Comparison of ENCODE assay signal across 38 cellular contexts in the genomic region with DNA sequence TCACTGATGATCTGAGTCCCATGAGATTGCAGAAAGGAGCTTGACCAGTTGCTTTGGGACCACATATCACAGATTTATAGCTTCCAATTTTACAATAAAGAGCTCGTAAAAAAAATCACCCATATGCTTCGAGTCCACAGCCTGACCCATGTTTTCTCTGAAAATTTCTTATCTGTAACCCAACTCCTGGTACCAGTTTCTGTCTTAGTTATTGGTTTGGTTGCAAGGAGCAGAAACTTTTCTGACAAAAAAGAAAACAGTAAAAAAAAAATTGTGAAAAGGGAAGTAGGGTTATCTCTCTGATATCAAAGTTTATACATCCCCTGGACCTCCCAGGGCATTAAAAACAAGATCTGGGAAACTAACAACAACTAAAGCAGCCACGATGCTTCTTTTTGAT. TPM values are rescaled to one million over a fixed set of nuclear protein-coding genes. Genes with fewer than 3 reads are reported as not detected.
"Had no signal": no experiment of that assay in that cellular context is flagged by ENCODE, and none has a peak within 500 bp of the region (broad histone marks: within the 10 kb centered on the region; RNA-seq: fewer than 3 reads in every experiment).

No MANE protein-coding gene starts in this region.

- DNase-seq: activated effector memory CD4-positive, alpha-beta T cell treated with anti-CD3 and anti-CD28 coated beads, Interleukin-2, amount 50 U/mL, for 16 hours; activated effector memory CD4-positive, alpha-beta T cell treated with Interleukin-2 at 50 U/mL for 16 hours; activated gamma-delta T cell; activated gamma-delta T cell treated with Interleukin-2 at 50 U/mL for 16 hours; activated naive CD4-positive, alpha-beta T cell; activated naive CD4-positive, alpha-beta T cell treated with anti-CD3 and anti-CD28 coated beads for 36 hours; activated naive CD4-positive, alpha-beta T cell treated with anti-CD3 and anti-CD28 coated beads, Interleukin-2, amount 10 ng/mL, durations not matched to agents 7 days and 5 days; activated naive CD4-positive, alpha-beta T cell treated with anti-CD3 and anti-CD28 coated beads, Interleukin-2, amount 50 U/mL, for 16 hours; activated naive CD4-positive, alpha-beta T cell treated with Interleukin-2 at 50 U/mL for 16 hours; activated naive CD8-positive, alpha-beta T cell treated with anti-CD3 and anti-CD28 coated beads for 36 hours; activated naive CD8-positive, alpha-beta T cell treated with anti-CD3 and anti-CD28 coated beads, Interleukin-2, amount 10 ng/mL, durations not matched to agents 7 days and 5 days; activated naive CD8-positive, alpha-beta T cell treated with anti-CD3 and anti-CD28 coated beads, Interleukin-2, amount 50 U/mL, for 24 hours; activated T-cell treated with anti-CD3 and anti-CD28 coated beads, Interleukin-2, amount 50 U/mL, for 4 hours; activated T-cell treated with anti-CD3 and anti-CD28 coated beads, Interleukin-2, amount 50 U/mL, for 48 hours; activated T-cell treated with anti-CD3 and anti-CD28 coated beads, Interleukin-2, amount 50 U/mL, for 72 hours; adrenal gland; amniotic stem cell; amygdala; anterior cingulate cortex; aorta; body of pancreas; brain microvascular endothelial cell; caudate nucleus; central memory CD4-positive, alpha-beta T cell; cerebellar nuclear complex had no signal

- H3K27ac ChIP-seq: adrenal gland, ascending aorta, body of pancreas, brain microvascular endothelial cell, breast epithelium, cardiac muscle cell had no signal

- H3K9me3 ChIP-seq: adrenal gland, ascending aorta, body of pancreas had no signal

- H3K4me1 ChIP-seq: adrenal gland, ascending aorta, body of pancreas, breast epithelium had no signal

- H3K27me3 ChIP-seq: adrenal gland, ascending aorta, body of pancreas, brain microvascular endothelial cell, cardiac muscle cell had no signal

- ATAC-seq: activated naive CD4-positive, alpha-beta T cell treated with anti-CD3 and anti-CD28 coated beads, Interleukin-2, amount 50 U/mL, for 72 hours; activated naive CD8-positive, alpha-beta T cell treated with anti-CD3 and anti-CD28 coated beads, Interleukin-2, amount 50 U/mL, for 24 hours; activated T-cell treated with anti-CD3 and anti-CD28 coated beads, Interleukin-2, amount 50 U/mL, for 4 hours; activated T-cell treated with anti-CD3 and anti-CD28 coated beads, Interleukin-2, amount 50 U/mL, for 72 hours; activated T-helper 17 cell treated with anti-CD3 and anti-CD28 coated beads, Interleukin-2, amount 50 U/mL, for 72 hours; body of pancreas had no signal

- FAIRE-seq: astrocyte, bronchial epithelial cell had no signal

- H3K4me3 ChIP-seq: adrenal gland, ascending aorta, body of pancreas, breast epithelium, cardiac muscle cell had no signal

- H3K36me3 ChIP-seq: adrenal gland, ascending aorta, brain microvascular endothelial cell, breast epithelium, cardiac muscle cell had no signal

RNA-seq across cellular contexts. Expression of a gene that starts 30.8 kb away (rescaled TPM):
- total RNA-seq: activated naive CD4-positive, alpha-beta T cell treated with anti-CD3 and anti-CD28 coated beads for 36 hours; activated naive CD4-positive, alpha-beta T cell treated with anti-CD3 and anti-CD28 coated beads, Interleukin-2, amount 50 U/mL, for 72 hours; activated naive CD8-positive, alpha-beta T cell treated with anti-CD3 and anti-CD28 coated beads for 36 hours; activated naive CD8-positive, alpha-beta T cell treated with anti-CD3 and anti-CD28 coated beads, Interleukin-2, amount 10 ng/mL, durations not matched to agents 7 days and 5 days; activated T-cell treated with anti-CD3 and anti-CD28 coated beads, Interleukin-2, amount 50 U/mL, for 4 hours; activated T-cell treated with anti-CD3 and anti-CD28 coated beads, Interleukin-2, amount 50 U/mL, for 72 hours; activated T-helper 1 cell treated with anti-CD3 and anti-CD28 coated beads, Interleukin-12 subunit alpha, Interleukin-12 subunit beta, Interleukin-2, Interleukin-4 antibody, amounts not matched to agents 30 ng/mL and 10 ng/mL and 1 ng/mL, durations not matched to agents 14 hours and 24 hours and 36 hours; activated T-helper 17 cell treated with anti-CD3 and anti-CD28 coated beads, Interleukin-2, amount 50 U/mL, for 72 hours; activated T-helper 2 cell treated with anti-CD3 and anti-CD28 coated beads, Interferon-gamma antibody, Interleukin-2, Interleukin-4, amounts not matched to agents 10 μg/mL and 5 μg/mL and 100 μg/mL, durations not matched to agents 14 hours and 24 hours and 36 hours; adrenal gland; aorta; ascending aorta; astrocyte; body of pancreas; breast epithelium; bronchial epithelial cell; cardiac muscle cell; cardiac septum; cerebellum; chondrocyte had no signal
- polyA plus RNA-seq: adipose tissue, adrenal gland, aorta, cardiac muscle cell had no signal

RNA-seq across cellular contexts. Expression of a gene that starts 57.8 kb away (rescaled TPM):
- total RNA-seq: activated naive CD4-positive, alpha-beta T cell treated with anti-CD3 and anti-CD28 coated beads for 36 hours; activated naive CD4-positive, alpha-beta T cell treated with anti-CD3 and anti-CD28 coated beads, Interleukin-2, amount 50 U/mL, for 72 hours; activated naive CD8-positive, alpha-beta T cell treated with anti-CD3 and anti-CD28 coated beads for 36 hours; activated naive CD8-positive, alpha-beta T cell treated with anti-CD3 and anti-CD28 coated beads, Interleukin-2, amount 10 ng/mL, durations not matched to agents 7 days and 5 days; activated T-cell treated with anti-CD3 and anti-CD28 coated beads, Interleukin-2, amount 50 U/mL, for 4 hours; activated T-cell treated with anti-CD3 and anti-CD28 coated beads, Interleukin-2, amount 50 U/mL, for 72 hours; activated T-helper 1 cell treated with anti-CD3 and anti-CD28 coated beads, Interleukin-12 subunit alpha, Interleukin-12 subunit beta, Interleukin-2, Interleukin-4 antibody, amounts not matched to agents 30 ng/mL and 10 ng/mL and 1 ng/mL, durations not matched to agents 14 hours and 24 hours and 36 hours; activated T-helper 17 cell treated with anti-CD3 and anti-CD28 coated beads, Interleukin-2, amount 50 U/mL, for 72 hours; activated T-helper 2 cell treated with anti-CD3 and anti-CD28 coated beads, Interferon-gamma antibody, Interleukin-2, Interleukin-4, amounts not matched to agents 10 μg/mL and 5 μg/mL and 100 μg/mL, durations not matched to agents 14 hours and 24 hours and 36 hours; adrenal gland; aorta; ascending aorta; astrocyte; body of pancreas; breast epithelium; bronchial epithelial cell; cardiac muscle cell; cardiac septum; cerebellum; chondrocyte had no signal
- polyA plus RNA-seq: aorta, cardiac muscle cell had no signal
